Comparison of ENCODE assay signal across 23 cellular contexts in the genomic region with DNA sequence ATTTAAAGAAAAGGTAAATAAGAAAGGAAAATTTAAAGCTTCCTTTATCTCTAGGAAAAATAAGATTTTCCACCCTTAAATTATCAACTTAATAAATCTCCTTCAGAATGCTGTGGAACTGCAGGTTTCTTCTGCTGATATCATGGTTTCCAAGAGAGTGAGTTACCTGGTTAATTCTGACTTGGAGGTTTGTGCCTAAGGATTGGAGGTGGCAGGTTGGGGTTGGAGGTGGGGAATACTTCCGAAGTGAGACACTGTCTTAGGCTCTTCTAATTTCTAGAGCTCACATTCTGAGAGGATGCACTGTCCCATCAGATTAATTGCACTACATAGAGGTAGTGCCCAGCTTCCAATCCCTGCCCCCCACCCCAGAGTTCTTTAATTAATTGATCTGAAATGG. TPM values are rescaled to one million over a fixed set of nuclear protein-coding genes. Genes with fewer than 3 reads are reported as not detected.
"Had no signal": no experiment of that assay in that cellular context is flagged by ENCODE, and none has a peak within 500 bp of the region (broad histone marks: within the 10 kb centered on the region; RNA-seq: fewer than 3 reads in every experiment).

No MANE protein-coding gene starts in this region.

- H3K27me3 ChIP-seq: MG63, SJSA1 had no signal

- H3K27ac ChIP-seq: SK-N-MC had no signal

- H3K9me3 ChIP-seq: MG63, SJSA1 had no signal

- FAIRE-seq: RCC 7860 had no signal

- H3K4me3 ChIP-seq: MG63, SJSA1, SK-N-MC had no signal

- H3K36me3 ChIP-seq: MG63 had no signal

- DNase-seq: IMR-90, Karpas-422, KG1, MG63, NCI-H1092, NCI-H1105 treated with DMSO at 0.1 percent for 48 hours, NCI-H1417 treated with DMSO at 0.1 percent for 48 hours, NCI-H146, NCI-H1694 treated with DMSO at 0.1 percent for 48 hours, NCI-H1930, NCI-H2081, NCI-H2107, NCI-H2227 treated with DMSO at 0.1 percent for 48 hours, NCI-H524 treated with DMSO at 0.1 percent for 48 hours, NCI-H69, NCI-H774, Right ventricle myocardium superior, RPMI8226, SIG-M5 had no signal

RNA-seq across cellular contexts. Expression of a gene that starts 31.1 kb away (rescaled TPM):
- total RNA-seq: HT-29 had no signal
